Comparison of ENCODE assay signal across 19 cellular contexts in genomic region chr12:109760930-109761630, GRCh38. TPM values are rescaled to one million over a fixed set of nuclear protein-coding genes. Genes with fewer than 3 reads are reported as not detected.
DNase-seq lines count a peak whose midpoint lies in the region; ATAC-seq and TF ChIP-seq lines count a peak whose summit lies in the region.
"Had no signal": no experiment of that assay in that cellular context is flagged by ENCODE, and none has a peak within 500 bp of the region (broad histone marks: within the 10 kb centered on the region; RNA-seq: fewer than 3 reads in every experiment).

No MANE protein-coding gene starts in this region.

- H3K56ac ChIP-seq in H9 (ENCODE audit: insufficient read length, low read depth, low read length): no peak overlapping the region

- H3K4me1 Mint-ChIP-seq in H9: peaks cover 13 to 25% of the 10 kb centered on the region in 2 experiments
- H3K4me1 Mint-ChIP-seq: B cell had no signal

- peaks cover 6% of the 10 kb centered on the region in 2 experiments; a peak in 4 of 5 replicates for H3K9me3 Mint-ChIP-seq in H9

- no peaks in the 10 kb centered on the region; the same call in none of the 2 replicates for H3K27me3 Mint-ChIP-seq in H9 (ENCODE audit: low read depth)

- no peak overlapping the region; a peak in 1 of 7 replicates for H3K27ac Mint-ChIP-seq in H9
- H3K27ac Mint-ChIP-seq: activated CD8-positive, alpha-beta T cell treated with anti-CD3 and anti-CD28 coated beads, Interleukin-2, amount 10 ng/mL, durations not matched to agents 7 days and 5 days; B cell; stimulated activated naive CD8-positive, alpha-beta T cell treated with anti-CD3 and anti-CD28 coated beads, Interleukin-15, Interleukin-2, amounts not matched to agents 100 ng/mL and 50 ng/mL, for 24 hours; T-helper 1 cell treated with Interleukin-12 subunit alpha and Interleukin-12 subunit beta and Interleukin-4 antibody, amounts not matched to agents 30 μg/mL and 1 μg/mL, for 36 hours had no signal

- H3K4me2 ChIP-seq in H9 (ENCODE audit: insufficient read depth, insufficient read length, low read length): no peak overlapping the region
- H3K4me2 ChIP-seq: GM23338 had no signal

- H3T11ph ChIP-seq in H9 (ENCODE audit: low read length): no peak overlapping the region

- H3K4ac ChIP-seq in H9 (ENCODE audit: low read depth, low read length): no peak overlapping the region

- H2BK12ac ChIP-seq in H9 (ENCODE audit: insufficient read length, low read depth, low read length): no peak overlapping the region

- H3K23me2 ChIP-seq in H9 (ENCODE audit: insufficient read length, low read depth, low read length, poor library complexity, severe bottlenecking): no peaks in the 10 kb centered on the region

- no peak overlapping the region for H3K4me3 Mint-ChIP-seq in H9
- H3K4me3 Mint-ChIP-seq: activated CD8-positive, alpha-beta T cell treated with anti-CD3 and anti-CD28 coated beads, Interleukin-2, amount 10 ng/mL, durations not matched to agents 7 days and 5 days; B cell; GM23338; stimulated activated naive CD8-positive, alpha-beta T cell treated with anti-CD3 and anti-CD28 coated beads, Interleukin-15, Interleukin-2, amounts not matched to agents 100 ng/mL and 50 ng/mL, for 24 hours; T-helper 1 cell treated with Interleukin-12 subunit alpha and Interleukin-12 subunit beta and Interleukin-4 antibody, amounts not matched to agents 30 μg/mL and 1 μg/mL, for 36 hours had no signal

- no peak overlapping the region for H3K18ac ChIP-seq in H9 (ENCODE audit: insufficient read length, low read depth, low read length)

- H2AK5ac ChIP-seq in H9 (ENCODE audit: insufficient read length, low read length): no peak overlapping the region

- no peak overlapping the region for H4K91ac ChIP-seq in H9 (ENCODE audit: insufficient read length, low read depth, low read length)

- no peak overlapping the region for H4K8ac ChIP-seq in H9 (replicated peaks; ENCODE audit: insufficient read length, low read depth, low read length)

- H3K27ac ChIP-seq in H9 (ENCODE audit: insufficient read length, low read depth, low read length): no peak overlapping the region
- H3K27ac ChIP-seq: ascending aorta had no signal

- H3K27me3 ChIP-seq in H9 (ENCODE audit: insufficient read depth, low read length): no peaks in the 10 kb centered on the region
- H3K27me3 ChIP-seq: ascending aorta had no signal

- TF ChIP-seq CTCF in H9 (conservative IDR thresholded peaks at IDR 0.05): no peak

- H3K9me3 ChIP-seq in H9 (ENCODE audit: control insufficient read depth, low read depth, low read length): no peaks in the 10 kb centered on the region

- H2BK5ac ChIP-seq in H9 (ENCODE audit: insufficient read length, low read length): no peak overlapping the region

- intact Hi-C loops in posterior vena cava (cut with DNase I): no loop called here

- H3K14ac ChIP-seq in H9 (ENCODE audit: insufficient read depth, low read length): no peak overlapping the region

- H2BK120ac ChIP-seq in H9 (ENCODE audit: low read depth, low read length, poor library complexity, severe bottlenecking): no peak overlapping the region

- H3K79me2 ChIP-seq in H9 (ENCODE audit: insufficient read depth, low read length): no peaks in the 10 kb centered on the region

- no peak overlapping the region for H4K5ac ChIP-seq in H9 (ENCODE audit: insufficient read length, low read depth, low read length)

- no peak overlapping the region for H3K9ac ChIP-seq in H9 (ENCODE audit: extremely low read depth, insufficient read length, low read length)

- H3K36me3 Mint-ChIP-seq in H9 (ENCODE audit: insufficient read depth in 1 of 3, low read depth in 3 of 3): peaks cover 0 to 7% (median 3%) of the 10 kb centered on the region in 3 experiments; a peak in 3 of 7 replicates

- DNase-seq in activated CD4-positive, CD25-positive, alpha-beta regulatory T cell treated with anti-CD3 and anti-CD28 coated beads, Interleukin-2, amount 50 U/mL, for 72 hours: peak; percentile 27
- no peak for DNase-seq in activated CD4-positive, CD25-positive, alpha-beta regulatory T cell (lab: John Stamatoyannopoulos, UW)
- DNase-seq in H9: peak; percentile 28
- DNase-seq in ecto neural progenitor cell (ENCODE audit: low spot score): peak; percentile 43
- DNase-seq in posterior vena cava (ENCODE audit: low spot score): peak; percentile 53
- no peak for DNase-seq in NCI-H1048 (lab: John Stamatoyannopoulos, UW)
- DNase-seq in iPS-NIHi11 (ENCODE audit: low spot score): no peak
- DNase-seq: 8988T; activated CD8-positive, alpha-beta T cell treated with anti-CD3 and anti-CD28 coated beads, Interleukin-2, amount 10 ng/mL, durations not matched to agents 7 days and 5 days; cerebellar nuclear complex; NCI-H146; OCI-M1 had no signal

- no peaks in the 10 kb centered on the region for H4K20me1 ChIP-seq in H9 (ENCODE audit: control insufficient read depth, insufficient read depth, insufficient read length)

- no CpG with 5 or more reads among the region's 11 CpGs for WGBS in H9 (ENCODE audit: extremely low coverage, insufficient read length, low lambda C conversion rate)

- ATAC-seq in GM19023 (IDR thresholded peaks at IDR 0.05; ENCODE audit: unreplicated experiment): no peak
- ATAC-seq: activated CD8-positive, alpha-beta T cell treated with anti-CD3 and anti-CD28 coated beads, Interleukin-2, amount 10 ng/mL, durations not matched to agents 7 days and 5 days; GM23338 had no signal

- no peak overlapping the region for H2BK15ac ChIP-seq in H9 (ENCODE audit: low read depth, low read length)

- H2BK20ac ChIP-seq in H9 (ENCODE audit: low read depth, low read length, poor library complexity, severe bottlenecking): no peak overlapping the region

- H3K4me1 ChIP-seq in H9 (ENCODE audit: insufficient read depth, low read length): no peaks in the 10 kb centered on the region
- H3K4me1 ChIP-seq: ascending aorta had no signal

- H3K23ac ChIP-seq in H9 (ENCODE audit: insufficient read length, low read depth, low read length): no peak overlapping the region

- no peaks in the 10 kb centered on the region for H3K79me1 ChIP-seq in H9 (ENCODE audit: insufficient read depth, low read depth, low read length, poor library complexity, severe bottlenecking)

- no peak overlapping the region for H2AFZ ChIP-seq in H9 (ENCODE audit: low read length)
- H2AFZ ChIP-seq: GM23338 had no signal

RNA-seq across cellular contexts. Expression of gene FAM222A, which starts 47.5 kb away (rescaled TPM):
- total RNA-seq in H9 (2021) (2.8 and 3.2 TPM in 2 replicates), posterior vena cava (under 1 TPM; 0.62 to 0.79 TPM)
- total RNA-seq: fibroblast of lung had no signal

Comparison
In these comparisons a context has a peak if more than half of its experiments do, and no peak if none do; other contexts are left out.
1. DNase-seq: peak in activated CD4-positive, CD25-positive, alpha-beta regulatory T cell treated with anti-CD3 and anti-CD28 coated beads, Interleukin-2, amount 50 U/mL, for 72 hours (single experiment), H9 (single experiment), ecto neural progenitor cell (single experiment) and posterior vena cava (single experiment); none in activated CD4-positive, CD25-positive, alpha-beta regulatory T cell (0 of 4), NCI-H1048 (single experiment) and iPS-NIHi11 (single experiment).